8 cellular contexts compared by ENCODE assay signal in the genomic region with DNA sequence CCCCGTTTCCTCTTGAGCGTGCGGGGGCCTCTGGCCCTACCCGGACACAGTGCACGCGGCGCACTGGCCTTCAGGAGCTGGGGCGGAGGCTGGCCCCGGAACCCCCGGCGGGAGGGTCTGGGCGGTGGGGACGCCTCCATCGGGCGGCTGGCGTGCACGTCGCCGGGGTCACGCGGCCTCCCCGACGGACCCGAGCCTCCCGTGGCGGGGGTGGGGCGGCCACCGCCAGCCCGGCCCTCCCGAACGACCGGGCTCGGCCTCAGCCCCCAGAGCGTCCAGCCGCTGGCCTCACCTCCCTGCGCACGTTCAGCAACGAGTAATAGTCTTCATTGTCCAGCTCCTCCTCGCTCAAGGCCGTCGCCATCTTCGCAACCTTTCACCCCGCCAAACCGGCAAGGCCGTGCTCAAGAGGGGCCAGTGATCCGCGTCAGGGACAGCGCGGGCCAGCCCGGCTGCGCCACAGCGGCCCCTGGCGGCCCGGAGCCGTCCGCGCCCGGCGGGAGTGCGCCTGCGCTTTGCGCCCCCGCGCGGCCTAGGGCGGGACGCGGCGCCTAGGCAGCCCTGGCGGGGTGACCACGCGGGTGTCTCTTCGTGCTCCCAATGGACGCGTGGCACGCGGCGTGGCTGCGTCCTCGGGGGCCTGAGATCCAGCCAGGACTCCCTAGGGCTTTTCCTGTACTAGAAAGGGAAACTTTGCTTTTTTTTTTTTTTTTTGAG. TPM values are rescaled to one million over a fixed set of nuclear protein-coding genes. Genes with fewer than 3 reads are reported as not detected.
DNase-seq lines count a peak whose midpoint lies in the region; ATAC-seq and TF ChIP-seq lines count a peak whose summit lies in the region.

A gene with protein sequence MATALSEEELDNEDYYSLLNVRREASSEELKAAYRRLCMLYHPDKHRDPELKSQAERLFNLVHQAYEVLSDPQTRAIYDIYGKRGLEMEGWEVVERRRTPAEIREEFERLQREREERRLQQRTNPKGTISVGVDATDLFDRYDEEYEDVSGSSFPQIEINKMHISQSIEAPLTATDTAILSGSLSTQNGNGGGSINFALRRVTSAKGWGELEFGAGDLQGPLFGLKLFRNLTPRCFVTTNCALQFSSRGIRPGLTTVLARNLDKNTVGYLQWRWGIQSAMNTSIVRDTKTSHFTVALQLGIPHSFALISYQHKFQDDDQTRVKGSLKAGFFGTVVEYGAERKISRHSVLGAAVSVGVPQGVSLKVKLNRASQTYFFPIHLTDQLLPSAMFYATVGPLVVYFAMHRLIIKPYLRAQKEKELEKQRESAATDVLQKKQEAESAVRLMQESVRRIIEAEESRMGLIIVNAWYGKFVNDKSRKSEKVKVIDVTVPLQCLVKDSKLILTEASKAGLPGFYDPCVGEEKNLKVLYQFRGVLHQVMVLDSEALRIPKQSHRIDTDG (minus strand): TSS at position 380 of the 717 bp plus-strand sequence. CDS start 16 bp downstream, at position 364.

- H3K27me3 Mint-ChIP-seq in CD4-positive, alpha-beta memory T cell: no peaks in the 10 kb centered on the region
- H3K27me3 Mint-ChIP-seq in activated CD8-positive, alpha-beta T cell treated with anti-CD3 and anti-CD28 coated beads for 36 hours: no peaks in the 10 kb centered on the region

- WGBS in ectodermal cell, 2 experiments: 1% methylated on average over 80 of the region's 80 CpGs

- peak; percentile 97 for TF ChIP-seq CTCF in activated CD8-positive, alpha-beta T cell treated with anti-CD3 and anti-CD28 coated beads for 36 hours (IDR thresholded peaks at IDR 0.05)
- TF ChIP-seq CTCF in lower lobe of right lung (IDR thresholded peaks at IDR 0.05): peak; percentile 87

- peak; percentile 88 to 96 (median 93) for DNase-seq in CD4-positive, alpha-beta memory T cell
- DNase-seq in NCI-H82 (lab: John Stamatoyannopoulos, UW) (peak; percentile 92), lower lobe of right lung (peak; percentile 92)
- DNase-seq in activated CD8-positive, alpha-beta T cell treated with anti-CD3 and anti-CD28 coated beads for 36 hours: peak; percentile 90
- DNase-seq in stimulated activated CD4-positive, alpha-beta T cell treated with anti-CD3 and anti-CD28 coated beads, TNF-alpha, amount 100 ng/mL, for 24 hours (ENCODE audit: low read depth in 3 of 3): peak; percentile 78 to 85 (median 85)

- POLR2A ChIA-PET in CD4-positive, alpha-beta memory T cell (lab: Charles Lee; ENCODE audit: partially characterized antibody): interaction anchor here (0.6 to 1.5 kb wide), 9 partner anchors 16 to 501 kb away, joined by 3 to 5 read pairs (median 3); a partner anchor contains a TSS
- POLR2A ChIA-PET in activated CD8-positive, alpha-beta T cell treated with anti-CD3 and anti-CD28 coated beads for 36 hours (lab: Charles Lee): interaction anchor here (0.6 to 1.4 kb wide), 9 partner anchors 10 to 229 kb away, joined by 3 to 6 read pairs (median 3); a partner anchor contains a TSS

- peaks cover 22% of the 10 kb centered on the region for H3K4me1 ChIP-seq in CD4-positive, alpha-beta memory T cell (ENCODE audit: insufficient read depth, low read length)
- peaks cover 6% of the 10 kb centered on the region for H3K4me1 ChIP-seq in ectodermal cell (ENCODE audit: control insufficient read depth, insufficient read depth, low read length)
- H3K4me1 ChIP-seq in lower lobe of right lung: peaks cover 19% of the 10 kb centered on the region

- H3K36me3 ChIP-seq in CD4-positive, alpha-beta memory T cell (ENCODE audit: insufficient read depth, low read length): no peaks in the 10 kb centered on the region
- no peaks in the 10 kb centered on the region for H3K36me3 ChIP-seq in ectodermal cell (ENCODE audit: control insufficient read depth, insufficient read depth, low read length)
- no peaks in the 10 kb centered on the region for H3K36me3 ChIP-seq in lower lobe of right lung

- intact Hi-C loops in CD4-positive, alpha-beta memory T cell (cut with micrococcal nuclease): loop anchor here (1.0 to 5.0 kb wide), 3 partner anchors 84 to 1071 kb away; a partner anchor contains a TSS
- intact Hi-C loops in activated CD8-positive, alpha-beta T cell treated with anti-CD3 and anti-CD28 coated beads for 36 hours (cut with micrococcal nuclease): no loop called here
- intact Hi-C loops in lower lobe of right lung (cut with DNase I): no loop called here

- CTCF ChIA-PET in CD4-positive, alpha-beta memory T cell (lab: Charles Lee; ENCODE audit: partially characterized antibody): interaction anchor here (0.6 to 1.5 kb wide), 5 partner anchors 11 to 146 kb away, joined by 3 to 7 read pairs (median 3); a partner anchor contains a TSS
- CTCF ChIA-PET in activated CD8-positive, alpha-beta T cell treated with anti-CD3 and anti-CD28 coated beads for 36 hours (lab: Charles Lee): interaction anchor here (0.6 to 1.7 kb wide), 11 partner anchors 10 to 144 kb away, joined by 3 to 9 read pairs (median 3); no protein-coding TSS in a partner anchor

- peak within 1 kb of the TSS; percentile 85 to 98 (median 96) for H3K27ac Mint-ChIP-seq in CD4-positive, alpha-beta memory T cell
- peak within 1 kb of the TSS; percentile 92 for H3K27ac Mint-ChIP-seq in activated CD8-positive, alpha-beta T cell treated with anti-CD3 and anti-CD28 coated beads for 36 hours

- H3K27me3 ChIP-seq in CD4-positive, alpha-beta memory T cell (ENCODE audit: insufficient read depth, low read length): no peaks in the 10 kb centered on the region
- H3K27me3 ChIP-seq in ectodermal cell (ENCODE audit: control insufficient read depth, insufficient read depth, low read length, poor library complexity, severe bottlenecking) (no peaks in the 10 kb centered on the region), lower lobe of right lung (ENCODE audit: low read depth) (no peaks in the 10 kb centered on the region)

- peak within 1 kb of the TSS; percentile 61 to 81 for H3K4me3 ChIP-seq in CD4-positive, alpha-beta memory T cell (ENCODE audit: low read length in 2 of 2)
- peak within 1 kb of the TSS; percentile 88 for H3K4me3 ChIP-seq in ectodermal cell (ENCODE audit: insufficient read depth, low read depth, low read length)
- peak within 1 kb of the TSS; percentile 100 for H3K4me3 ChIP-seq in lower lobe of right lung

- H3K4me3 Mint-ChIP-seq in CD4-positive, alpha-beta memory T cell: peak within 1 kb of the TSS; percentile 93 to 97 (median 94)
- H3K4me3 Mint-ChIP-seq in activated CD8-positive, alpha-beta T cell treated with anti-CD3 and anti-CD28 coated beads for 36 hours: peak within 1 kb of the TSS; percentile 91

- ATAC-seq in GM19397 (IDR thresholded peaks at IDR 0.05; ENCODE audit: unreplicated experiment) (peak; percentile 93), HG03565 (IDR thresholded peaks at IDR 0.05; ENCODE audit: unreplicated experiment) (peak; percentile 80), lower lobe of right lung (peak; percentile 99 to 100)
- ATAC-seq in activated CD8-positive, alpha-beta T cell treated with anti-CD3 and anti-CD28 coated beads for 36 hours: peak; percentile 99

- H3K36me3 Mint-ChIP-seq in CD4-positive, alpha-beta memory T cell: peaks cover 0 to 8% of the 10 kb centered on the region in 2 donors
- peaks cover 11% of the 10 kb centered on the region for H3K36me3 Mint-ChIP-seq in activated CD8-positive, alpha-beta T cell treated with anti-CD3 and anti-CD28 coated beads for 36 hours (ENCODE audit: low read depth)

- peak within 1 kb of the TSS; percentile 84 for H3K27ac ChIP-seq in CD4-positive, alpha-beta memory T cell (ENCODE audit: low read depth, low read length)
- peak within 1 kb of the TSS; percentile 72 for H3K27ac ChIP-seq in ectodermal cell (ENCODE audit: insufficient read depth, low read depth, low read length, poor library complexity, severe bottlenecking)
- peak within 1 kb of the TSS; percentile 88 for H3K27ac ChIP-seq in lower lobe of right lung

- H3K9me3 Mint-ChIP-seq in CD4-positive, alpha-beta memory T cell: peaks cover 0 to 1% (median 0%) of the 10 kb centered on the region in 8 donors
- H3K9me3 Mint-ChIP-seq in activated CD8-positive, alpha-beta T cell treated with anti-CD3 and anti-CD28 coated beads for 36 hours: no peaks in the 10 kb centered on the region

- H3K9me3 ChIP-seq in CD4-positive, alpha-beta memory T cell (ENCODE audit: control insufficient read depth in 1 of 2, low read length in 2 of 2): no peaks in the 10 kb centered on the region
- H3K9me3 ChIP-seq in ectodermal cell (ENCODE audit: control insufficient read depth, low read length) (no peaks in the 10 kb centered on the region), lower lobe of right lung (no peaks in the 10 kb centered on the region)

- H3K4me1 Mint-ChIP-seq in CD4-positive, alpha-beta memory T cell: peaks cover 15 to 31% (median 26%) of the 10 kb centered on the region in 4 donors
- peaks cover 31% of the 10 kb centered on the region for H3K4me1 Mint-ChIP-seq in activated CD8-positive, alpha-beta T cell treated with anti-CD3 and anti-CD28 coated beads for 36 hours (ENCODE audit: low read depth)

RNA-seq across cellular contexts. Expression of the gene that starts here (rescaled TPM):
- 10 to 100 TPM; 40.5 to 41.6 TPM for total RNA-seq in CD4-positive, alpha-beta memory T cell
- polyA plus RNA-seq in CD4-positive, alpha-beta memory T cell: 10 to 100 TPM; 10.5 to 22.9 TPM
- total RNA-seq in activated CD8-positive, alpha-beta T cell treated with anti-CD3 and anti-CD28 coated beads for 36 hours: 10 to 100 TPM; 52.8 to 53.3 TPM
- 69.5 TPM for polyA plus RNA-seq in ectodermal cell (2013, experiment 1 of 4)
- polyA plus RNA-seq in ectodermal cell (2013, experiment 2 of 4): 60.6 TPM
- 42.5 TPM for polyA plus RNA-seq in ectodermal cell (2013, experiment 3 of 4)
- 44.3 TPM for polyA plus RNA-seq in ectodermal cell (2013, experiment 4 of 4)
- 36.4 TPM for total RNA-seq in lower lobe of right lung

Comparison
In these comparisons a context has a peak if more than half of its experiments do, and no peak if none do; other contexts are left out.
1. Peak in every context shown above with its lines: DNase-seq, ATAC-seq, H3K4me3 ChIP-seq and H3K27ac ChIP-seq.